Comparison of ENCODE assay signal across 29 cellular contexts in genomic region chr6:163198396-163198795, GRCh38.
"Had no signal": no experiment of that assay in that cellular context is flagged by ENCODE, and none has a peak within 500 bp of the region (broad histone marks: within the 10 kb centered on the region; RNA-seq: fewer than 3 reads in every experiment).

No MANE protein-coding gene starts in this region.

- ATAC-seq: activated naive CD4-positive, alpha-beta T cell treated with anti-CD3 and anti-CD28 coated beads, Interleukin-2, amount 50 U/mL, for 72 hours; activated T-cell treated with anti-CD3 and anti-CD28 coated beads, Interleukin-2, amount 50 U/mL, for 72 hours; esophagus mucosa; foreskin keratinocyte; gastrocnemius medialis; heart left ventricle; T-cell had no signal

- H3K27me3 Mint-ChIP-seq: activated CD4-positive, alpha-beta memory T cell treated with anti-CD3 and anti-CD28 coated beads, Interleukin-2, amount 10 ng/mL, durations not matched to agents 7 days and 5 days; activated CD4-positive, alpha-beta T cell treated with anti-CD3 and anti-CD28 coated beads, Interleukin-2, amount 10 ng/mL, durations not matched to agents 7 days and 5 days; activated naive CD4-positive, alpha-beta T cell treated with anti-CD3 and anti-CD28 coated beads, Interleukin-2, amount 10 ng/mL, durations not matched to agents 7 days and 5 days; activated naive CD8-positive, alpha-beta T cell treated with anti-CD3 and anti-CD28 coated beads, Interleukin-2, amount 10 ng/mL, durations not matched to agents 7 days and 5 days had no signal

- H3K4me1 ChIP-seq: colonic mucosa, foreskin keratinocyte, gastrocnemius medialis, heart left ventricle had no signal

- H3K36me3 ChIP-seq: brain microvascular endothelial cell, colonic mucosa, gastrocnemius medialis, heart left ventricle had no signal

- H3K27ac ChIP-seq: brain microvascular endothelial cell, colonic mucosa, foreskin keratinocyte, gastrocnemius medialis, heart left ventricle had no signal

- H3K27me3 ChIP-seq: brain microvascular endothelial cell, colonic mucosa, foreskin keratinocyte, gastrocnemius medialis, heart left ventricle had no signal

- H3K27ac Mint-ChIP-seq: activated CD4-positive, alpha-beta memory T cell treated with anti-CD3 and anti-CD28 coated beads, Interleukin-2, amount 10 ng/mL, durations not matched to agents 7 days and 5 days; activated CD4-positive, alpha-beta T cell treated with anti-CD3 and anti-CD28 coated beads, Interleukin-2, amount 10 ng/mL, durations not matched to agents 7 days and 5 days; activated naive CD4-positive, alpha-beta T cell treated with anti-CD3 and anti-CD28 coated beads, Interleukin-2, amount 10 ng/mL, durations not matched to agents 7 days and 5 days; activated naive CD4-positive, alpha-beta T cell treated with anti-CD3 and anti-CD28 coated beads, Interleukin-2, amount 50 U/mL, for 72 hours; activated naive CD8-positive, alpha-beta T cell treated with anti-CD3 and anti-CD28 coated beads, Interleukin-2, amount 10 ng/mL, durations not matched to agents 7 days and 5 days; activated T-cell treated with anti-CD3 and anti-CD28 coated beads, Interleukin-2, amount 50 U/mL, for 24 hours; activated T-cell treated with anti-CD3 and anti-CD28 coated beads, Interleukin-2, amount 50 U/mL, for 72 hours; endodermal cell; T-cell; T-helper 1 cell treated with Interleukin-12 subunit alpha and Interleukin-12 subunit beta and Interleukin-4 antibody, amounts not matched to agents 30 μg/mL and 1 μg/mL, for 36 hours had no signal

- H3K9me3 ChIP-seq: colonic mucosa, gastrocnemius medialis, heart left ventricle had no signal

- H3K4me3 ChIP-seq: colonic mucosa, gastrocnemius medialis, heart left ventricle had no signal

- H3K4me3 Mint-ChIP-seq: activated CD4-positive, alpha-beta memory T cell treated with anti-CD3 and anti-CD28 coated beads, Interleukin-2, amount 10 ng/mL, durations not matched to agents 7 days and 5 days; activated CD4-positive, alpha-beta T cell treated with anti-CD3 and anti-CD28 coated beads, Interleukin-2, amount 10 ng/mL, durations not matched to agents 7 days and 5 days; activated naive CD4-positive, alpha-beta T cell treated with anti-CD3 and anti-CD28 coated beads, Interleukin-2, amount 10 ng/mL, durations not matched to agents 7 days and 5 days; activated naive CD8-positive, alpha-beta T cell treated with anti-CD3 and anti-CD28 coated beads, Interleukin-2, amount 10 ng/mL, durations not matched to agents 7 days and 5 days; activated T-cell treated with anti-CD3 and anti-CD28 coated beads, Interleukin-2, amount 50 U/mL, for 24 hours; activated T-cell treated with anti-CD3 and anti-CD28 coated beads, Interleukin-2, amount 50 U/mL, for 72 hours; endodermal cell; T-cell; T-helper 1 cell treated with Interleukin-12 subunit alpha and Interleukin-12 subunit beta and Interleukin-4 antibody, amounts not matched to agents 30 μg/mL and 1 μg/mL, for 36 hours had no signal

- H3K4me1 Mint-ChIP-seq: activated CD4-positive, alpha-beta memory T cell treated with anti-CD3 and anti-CD28 coated beads, Interleukin-2, amount 10 ng/mL, durations not matched to agents 7 days and 5 days; activated CD4-positive, alpha-beta T cell treated with anti-CD3 and anti-CD28 coated beads, Interleukin-2, amount 10 ng/mL, durations not matched to agents 7 days and 5 days; activated naive CD4-positive, alpha-beta T cell treated with anti-CD3 and anti-CD28 coated beads, Interleukin-2, amount 10 ng/mL, durations not matched to agents 7 days and 5 days; activated naive CD8-positive, alpha-beta T cell treated with anti-CD3 and anti-CD28 coated beads, Interleukin-2, amount 10 ng/mL, durations not matched to agents 7 days and 5 days; endodermal cell; T-cell had no signal

- DNase-seq: activated CD4-positive, alpha-beta memory T cell treated with anti-CD3 and anti-CD28 coated beads, Interleukin-2, amount 10 ng/mL, durations not matched to agents 7 days and 5 days; activated CD4-positive, alpha-beta T cell treated with anti-CD3 and anti-CD28 coated beads for 1 hour; activated CD4-positive, alpha-beta T cell treated with anti-CD3 and anti-CD28 coated beads for 4 hours; activated CD4-positive, alpha-beta T cell treated with anti-CD3 and anti-CD28 coated beads, Interleukin-2, amount 10 ng/mL, durations not matched to agents 7 days and 5 days; activated CD4-positive, alpha-beta T cell treated with anti-CD3 and anti-CD28 coated beads, Interleukin-2, amount 50 U/mL, for 4 hours; activated CD8-positive, alpha-beta memory T cell treated with anti-CD3 and anti-CD28 coated beads, Interleukin-2, amount 50 U/mL, for 48 hours; activated gamma-delta T cell; activated naive CD4-positive, alpha-beta T cell; activated naive CD4-positive, alpha-beta T cell treated with anti-CD3 and anti-CD28 coated beads, Interleukin-2, amount 10 ng/mL, durations not matched to agents 7 days and 5 days; activated naive CD8-positive, alpha-beta T cell treated with anti-CD3 and anti-CD28 coated beads, Interleukin-2, amount 10 ng/mL, durations not matched to agents 7 days and 5 days; activated T-cell treated with anti-CD3 and anti-CD28 coated beads for 4 hours; activated T-cell treated with anti-CD3 and anti-CD28 coated beads, Interleukin-2, amount 50 U/mL, for 24 hours; activated T-cell treated with anti-CD3 and anti-CD28 coated beads, Interleukin-2, amount 50 U/mL, for 72 hours; anterior cingulate cortex; brain microvascular endothelial cell; colonic mucosa; effector memory CD4-positive, alpha-beta T cell; endodermal cell; foreskin keratinocyte; gastrocnemius medialis; glutamatergic neuron; heart left ventricle; T-cell; T1000 had no signal

- H3K9me3 Mint-ChIP-seq: activated CD4-positive, alpha-beta memory T cell treated with anti-CD3 and anti-CD28 coated beads, Interleukin-2, amount 10 ng/mL, durations not matched to agents 7 days and 5 days; activated CD4-positive, alpha-beta T cell treated with anti-CD3 and anti-CD28 coated beads, Interleukin-2, amount 10 ng/mL, durations not matched to agents 7 days and 5 days; activated naive CD4-positive, alpha-beta T cell treated with anti-CD3 and anti-CD28 coated beads, Interleukin-2, amount 10 ng/mL, durations not matched to agents 7 days and 5 days; activated naive CD4-positive, alpha-beta T cell treated with anti-CD3 and anti-CD28 coated beads, Interleukin-2, amount 50 U/mL, for 72 hours; activated naive CD8-positive, alpha-beta T cell treated with anti-CD3 and anti-CD28 coated beads, Interleukin-2, amount 10 ng/mL, durations not matched to agents 7 days and 5 days; activated T-cell treated with anti-CD3 and anti-CD28 coated beads, Interleukin-2, amount 50 U/mL, for 24 hours; activated T-cell treated with anti-CD3 and anti-CD28 coated beads, Interleukin-2, amount 50 U/mL, for 72 hours; endodermal cell; T-cell; T-helper 1 cell treated with Interleukin-12 subunit alpha and Interleukin-12 subunit beta and Interleukin-4 antibody, amounts not matched to agents 30 μg/mL and 1 μg/mL, for 36 hours had no signal

- FAIRE-seq: astrocyte, bronchial epithelial cell had no signal

- H3K36me3 Mint-ChIP-seq: activated naive CD4-positive, alpha-beta T cell treated with anti-CD3 and anti-CD28 coated beads, Interleukin-2, amount 10 ng/mL, durations not matched to agents 7 days and 5 days; activated naive CD4-positive, alpha-beta T cell treated with anti-CD3 and anti-CD28 coated beads, Interleukin-2, amount 50 U/mL, for 72 hours; activated naive CD8-positive, alpha-beta T cell treated with anti-CD3 and anti-CD28 coated beads, Interleukin-2, amount 10 ng/mL, durations not matched to agents 7 days and 5 days; T-cell had no signal
